In the genomic region with DNA sequence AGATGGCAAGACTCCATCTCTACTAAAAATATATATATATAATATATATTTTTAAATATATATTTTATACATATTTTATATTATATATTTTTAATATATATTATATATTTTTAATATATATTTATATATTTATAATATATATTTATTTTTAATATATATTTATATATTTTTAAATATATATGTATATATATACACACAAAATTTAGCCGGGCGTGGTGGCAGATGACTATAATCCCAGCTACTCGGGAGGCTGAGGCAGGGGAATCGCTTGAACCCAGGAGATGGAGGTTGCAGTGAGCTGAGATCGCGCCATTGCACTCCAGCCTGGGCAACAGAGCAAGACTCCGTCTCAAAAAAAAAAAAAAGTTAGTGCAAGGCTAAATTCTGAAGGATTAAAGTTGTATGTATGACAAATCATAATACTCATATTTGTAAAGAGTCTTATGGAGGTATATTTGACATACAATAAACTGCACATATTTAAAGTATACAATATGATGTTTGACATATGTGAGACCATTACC, we compare ENCODE assay signal across 7 cellular contexts. TPM values are rescaled to one million over a fixed set of nuclear protein-coding genes. Genes with fewer than 3 reads are reported as not detected.
DNase-seq lines count a peak whose midpoint lies in the region; ATAC-seq and TF ChIP-seq lines count a peak whose summit lies in the region.

No MANE protein-coding gene starts in this region.

- H3K27ac ChIP-seq in HCT116 (ENCODE audit: low read depth, low read length): peak overlapping the region; percentile 90; the same call in 1 of the 2 replicates
- peak overlapping the region; percentile 95 for H3K27ac ChIP-seq in VCaP

- TF ChIP-seq CTCF in HCT116 (IDR thresholded peaks at IDR 0.05 in 2 of 3, conservative IDR thresholded peaks at IDR 0.05 in 1 of 3; ENCODE audit: borderline replicate concordance in 1 of 3, insufficient read depth in 1 of 3, low read depth in 2 of 3, low read length in 2 of 3) (no peak), VCaP (conservative IDR thresholded peaks at IDR 0.05) (no peak), glutamatergic neuron (IDR thresholded peaks at IDR 0.05; ENCODE audit: partially characterized antibody, unreplicated experiment) (no peak)

- no peaks in the 10 kb centered on the region for H3K27me3 ChIP-seq in HCT116 (ENCODE audit: insufficient read depth, low read length)

- peak overlapping the region; percentile 99 for H3K27ac Mint-ChIP-seq in glutamatergic neuron (ENCODE audit: unreplicated experiment)
- peak overlapping the region; percentile 92 for H3K27ac Mint-ChIP-seq in stimulated activated effector memory CD8-positive, alpha-beta T cell treated with anti-CD3 and anti-CD28 coated beads, Interleukin-12 subunit alpha, Interleukin-12 subunit beta, amount 100 ng/mL, for 72 hours

- peaks cover 9% of the 10 kb centered on the region for H3K27me3 Mint-ChIP-seq in glutamatergic neuron (ENCODE audit: unreplicated experiment)

- peak overlapping the region; percentile 84 to 90 for H3K4me3 ChIP-seq in HCT116 (replicated peaks in 1 of 2; ENCODE audit: low read depth in 1 of 2, low read length in 2 of 2)

- peaks cover 14 to 21% of the 10 kb centered on the region in 2 experiments; a peak in 3 of 4 replicates for H3K4me1 ChIP-seq in HCT116 (ENCODE audit: control insufficient read depth in 1 of 2, insufficient read depth in 2 of 2, low read length in 2 of 2)

- intact Hi-C loops in HCT116 (cut with micrococcal nuclease): loop anchor here (1.0 to 2.0 kb wide), 2 partner anchors 7 to 27 kb away; a partner anchor contains a TSS

- H4K20me1 ChIP-seq in HCT116 (ENCODE audit: insufficient read depth): no peaks in the 10 kb centered on the region

- CTCF ChIA-PET in HCT116 (lab: Charles Lee): no interaction called here

- H2AFZ ChIP-seq in HCT116 (ENCODE audit: low read depth, low read length, poor library complexity, severe bottlenecking): no peak overlapping the region

- RAD21 ChIA-PET in HCT116 (lab: Charles Lee; ENCODE audit: low non-redundant PET in 1 of 2, low total read pairs in 2 of 2, uncharacterized antibody in 2 of 2, unreplicated experiment in 2 of 2): no interaction called here

- no peak for ATAC-seq in HCT116
- ATAC-seq in stimulated activated effector memory CD8-positive, alpha-beta T cell treated with anti-CD3 and anti-CD28 coated beads, Interleukin-12 subunit alpha, Interleukin-12 subunit beta, amount 100 ng/mL, for 72 hours: no peak

- no TSS peak for BruUV-seq in HCT116 (replicated peaks; lab: Mats Ljungman, UMichigan)

- H3K36me3 Mint-ChIP-seq in glutamatergic neuron (ENCODE audit: unreplicated experiment): peaks cover 7% of the 10 kb centered on the region
- peaks cover 31% of the 10 kb centered on the region for H3K36me3 Mint-ChIP-seq in stimulated activated effector memory CD8-positive, alpha-beta T cell treated with anti-CD3 and anti-CD28 coated beads, Interleukin-12 subunit alpha, Interleukin-12 subunit beta, amount 100 ng/mL, for 72 hours

- H3K9me3 Mint-ChIP-seq in glutamatergic neuron (ENCODE audit: unreplicated experiment): peaks cover 13% of the 10 kb centered on the region
- H3K9me3 Mint-ChIP-seq in stimulated activated effector memory CD8-positive, alpha-beta T cell treated with anti-CD3 and anti-CD28 coated beads, Interleukin-12 subunit alpha, Interleukin-12 subunit beta, amount 100 ng/mL, for 72 hours: no peaks in the 10 kb centered on the region

- peak overlapping the region; percentile 94 for H3K4me3 Mint-ChIP-seq in glutamatergic neuron (ENCODE audit: unreplicated experiment)
- peak overlapping the region; percentile 84 for H3K4me3 Mint-ChIP-seq in stimulated activated effector memory CD8-positive, alpha-beta T cell treated with anti-CD3 and anti-CD28 coated beads, Interleukin-12 subunit alpha, Interleukin-12 subunit beta, amount 100 ng/mL, for 72 hours

- no peak for TF ChIP-seq POLR2A in HCT116 (IDR thresholded peaks at IDR 0.05; ENCODE audit: borderline replicate concordance, extremely low read depth, insufficient read depth, insufficient read length)

- H3K4me1 Mint-ChIP-seq in glutamatergic neuron (ENCODE audit: low read depth, unreplicated experiment): peaks cover 7% of the 10 kb centered on the region
- H3K4me1 Mint-ChIP-seq in stimulated activated effector memory CD8-positive, alpha-beta T cell treated with anti-CD3 and anti-CD28 coated beads, Interleukin-12 subunit alpha, Interleukin-12 subunit beta, amount 100 ng/mL, for 72 hours: peaks cover 37% of the 10 kb centered on the region

- peaks cover 10 to 15% of the 10 kb centered on the region in 2 experiments; a peak in 3 of 4 replicates for H3K36me3 ChIP-seq in HCT116 (ENCODE audit: control insufficient read depth in 1 of 2, insufficient read depth in 2 of 2, low read length in 2 of 2)

- DNase-seq in HCT116 (ENCODE audit: low read depth, low spot score) (no peak), glutamatergic neuron (no peak), A172 (ENCODE audit: low spot score) (no peak), HuH-7 (ENCODE audit: low spot score) (no peak), GF-D8 (lab: John Stamatoyannopoulos, UW) (no peak)
- no peak for DNase-seq in stimulated activated effector memory CD8-positive, alpha-beta T cell treated with anti-CD3 and anti-CD28 coated beads, Interleukin-12 subunit alpha, Interleukin-12 subunit beta, amount 100 ng/mL, for 72 hours (ENCODE audit: low spot score in 2 of 2)

- POLR2A ChIA-PET in HCT116 (lab: Charles Lee): interaction anchor here (2.7 kb wide), 1 partner anchor 8 kb away, joined by 40 read pairs; a partner anchor contains a TSS

- no peaks in the 10 kb centered on the region for H3K9me2 ChIP-seq in HCT116 (ENCODE audit: insufficient read depth)

- H3K79me2 ChIP-seq in HCT116 (ENCODE audit: insufficient read depth, low read length): peaks cover 40% of the 10 kb centered on the region

- peak overlapping the region; percentile 80 for H3K4me2 ChIP-seq in HCT116 (ENCODE audit: low read length)

- H3K9me3 ChIP-seq in HCT116 (ENCODE audit: control insufficient read depth in 1 of 2, insufficient read depth in 1 of 2, low read depth in 1 of 2, low read length in 2 of 2): no peaks in the 10 kb centered on the region

- no peak for TF ChIP-seq RAD21 in HCT116 (IDR thresholded peaks at IDR 0.05; ENCODE audit: low read depth)

- peak overlapping the region; percentile 92; the same call in 1 of the 2 replicates for H3K9ac ChIP-seq in HCT116 (ENCODE audit: low read length)

TF ChIP-seq in HCT116, 20 proteins besides CTCF, POLR2A, EP300 and RAD21:
- no peak for TF ChIP-seq FOSL1 (IDR thresholded peaks at IDR 0.05; ENCODE audit: low read depth)
- TF ChIP-seq CEBPB (IDR thresholded peaks at IDR 0.05; ENCODE audit: low read depth): no peak
- no peak for TF ChIP-seq SRF (IDR thresholded peaks at IDR 0.05; ENCODE audit: low read depth)

RNA-seq across cellular contexts. Expression of a gene that starts 7.7 kb away (rescaled TPM):
- total RNA-seq in HCT116 (2021; ENCODE audit: unreplicated experiment) (23.9 TPM), glutamatergic neuron (ENCODE audit: unreplicated experiment) (56.8 TPM)
- polyA plus RNA-seq in HCT116 (2012): 9.2 and 12.8 TPM in 2 replicates
- 48.7 and 53.8 TPM in 2 replicates for total RNA-seq in A172 (2014; rRNA removed; shearing (Covaris generic))

RNA-seq across cellular contexts. Expression of a gene that starts 27.7 kb away (rescaled TPM):
- 888 TPM for total RNA-seq in HCT116 (2021; ENCODE audit: unreplicated experiment)
- 442 and 530 TPM in 2 replicates for polyA plus RNA-seq in HCT116 (2012)
- 231 TPM for total RNA-seq in glutamatergic neuron (ENCODE audit: unreplicated experiment)
- 431 and 544 TPM in 2 replicates for total RNA-seq in A172 (2014; rRNA removed; shearing (Covaris generic))
